In genomic region chr9:92327283-92327850, GRCh38 we compare ENCODE assay signal across 12 cellular contexts. TPM values are rescaled to one million over a fixed set of nuclear protein-coding genes. Genes with fewer than 3 reads are reported as not detected.
DNase-seq lines count a peak whose midpoint lies in the region; ATAC-seq and TF ChIP-seq lines count a peak whose summit lies in the region.
"Had no signal": no experiment of that assay in that cellular context is flagged by ENCODE, and none has a peak within 500 bp of the region (broad histone marks: within the 10 kb centered on the region; RNA-seq: fewer than 3 reads in every experiment).

No MANE protein-coding gene starts in this region.

- POLR2A ChIA-PET in CD8-positive, alpha-beta T cell (lab: Charles Lee) = interaction anchor here (2.0 kb wide), 1 partner anchor 10 kb away, joined by 4 read pairs; no protein-coding TSS in a partner anchor
- POLR2A ChIA-PET in HEK293 (lab: Yijun Ruan, JAX) = no interaction called here

- DNase-seq in CD8-positive, alpha-beta T cell = no peak
- no peak for DNase-seq in T-helper 17 cell
- DNase-seq in glutamatergic neuron = no peak
- no peak for DNase-seq in NCI-H774 (lab: John Stamatoyannopoulos, UW)
- no peak for DNase-seq in BE2C
- DNase-seq in Ammon's horn (ENCODE audit: low spot score) = no peak
- DNase-seq in NCI-H2196 (lab: John Stamatoyannopoulos, UW; ENCODE audit: unreplicated experiment) = no peak
- DNase-seq: caudate nucleus; esophagus squamous epithelium; stimulated activated CD4-positive, alpha-beta T cell treated with anti-CD3 and anti-CD28 coated beads, Interleukin-4, amount 100 ng/mL, for 4 hours had no signal

- peaks cover 21% of the 10 kb centered on the region for H3K36me3 Mint-ChIP-seq in CD8-positive, alpha-beta T cell
- H3K36me3 Mint-ChIP-seq in T-helper 17 cell (ENCODE audit: low read depth) (peaks cover 5% of the 10 kb centered on the region), glutamatergic neuron (ENCODE audit: unreplicated experiment) (no peaks in the 10 kb centered on the region)

- peak overlapping the region; percentile 14 for H3K27ac Mint-ChIP-seq in CD8-positive, alpha-beta T cell
- peak overlapping the region; percentile 21 for H3K27ac Mint-ChIP-seq in T-helper 17 cell
- H3K27ac Mint-ChIP-seq in glutamatergic neuron (ENCODE audit: unreplicated experiment) = no peak overlapping the region

- peaks cover 3% of the 10 kb centered on the region for H3K36me3 ChIP-seq in CD8-positive, alpha-beta T cell (ENCODE audit: insufficient read depth, low read length)
- H3K36me3 ChIP-seq in HEK293 (ENCODE audit: control insufficient read depth in 2 of 2, insufficient read depth in 1 of 2, low read length in 2 of 2) (peaks cover 1 to 14% of the 10 kb centered on the region in 2 experiments; a peak in 2 of 3 replicates), BE2C (peaks cover 13% of the 10 kb centered on the region)

- no peak overlapping the region for H3K4me3 ChIP-seq in CD8-positive, alpha-beta T cell (ENCODE audit: low read depth, low read length)
- H3K4me3 ChIP-seq in HEK293 (ENCODE audit: low read depth, low read length) = no peak overlapping the region
- no peak overlapping the region; the same call in 1 of the 2 replicates for H3K4me3 ChIP-seq in BE2C (ENCODE audit: low read depth, low read length)

- no peaks in the 10 kb centered on the region for H3K27me3 ChIP-seq in CD8-positive, alpha-beta T cell (ENCODE audit: insufficient read depth, low read length)
- no peaks in the 10 kb centered on the region for H3K27me3 ChIP-seq in BE2C
- H3K27me3 ChIP-seq: esophagus squamous epithelium had no signal

- no peaks in the 10 kb centered on the region for H3K9me3 Mint-ChIP-seq in CD8-positive, alpha-beta T cell
- peaks cover 9% of the 10 kb centered on the region for H3K9me3 Mint-ChIP-seq in glutamatergic neuron (ENCODE audit: unreplicated experiment)

- no peaks in the 10 kb centered on the region for H3K27me3 Mint-ChIP-seq in CD8-positive, alpha-beta T cell (ENCODE audit: low read depth)
- no peaks in the 10 kb centered on the region for H3K27me3 Mint-ChIP-seq in T-helper 17 cell
- H3K27me3 Mint-ChIP-seq in glutamatergic neuron (ENCODE audit: unreplicated experiment) = peaks cover 7% of the 10 kb centered on the region

- no peaks in the 10 kb centered on the region for H3K9me3 ChIP-seq in CD8-positive, alpha-beta T cell (ENCODE audit: low read length)
- no peaks in the 10 kb centered on the region for H3K9me3 ChIP-seq in HEK293 (ENCODE audit: control insufficient read depth, insufficient read depth, low read depth, low read length)
- no peaks in the 10 kb centered on the region for H3K9me3 ChIP-seq in T-helper 17 cell (ENCODE audit: control insufficient read depth, low read length, poor library complexity, severe bottlenecking)
- H3K9me3 ChIP-seq in BE2C = no peaks in the 10 kb centered on the region
- H3K9me3 ChIP-seq: esophagus squamous epithelium had no signal

- H3K4me1 Mint-ChIP-seq in CD8-positive, alpha-beta T cell (ENCODE audit: low read depth) = peaks cover 36% of the 10 kb centered on the region
- H3K4me1 Mint-ChIP-seq in T-helper 17 cell (peaks cover 28% of the 10 kb centered on the region), glutamatergic neuron (ENCODE audit: low read depth, unreplicated experiment) (peaks cover 5% of the 10 kb centered on the region)

- no peak for ATAC-seq in CD8-positive, alpha-beta T cell
- ATAC-seq in T-helper 17 cell = no peak

- CTCF ChIA-PET in CD8-positive, alpha-beta T cell (lab: Charles Lee) = interaction anchor here (0.6 to 1.4 kb wide), 2 partner anchors 30 to 112 kb away, joined by 3 read pairs; no protein-coding TSS in a partner anchor
- CTCF ChIA-PET in HEK293 (lab: Yijun Ruan, JAX) = interaction anchor here (1.6 to 2.2 kb wide), 3 partner anchors 188 to 307 kb away, joined by 4 to 14 read pairs (median 8); no protein-coding TSS in a partner anchor

- peak overlapping the region; percentile 99 for H3K4me3 Mint-ChIP-seq in CD8-positive, alpha-beta T cell
- H3K4me3 Mint-ChIP-seq in T-helper 17 cell (peak overlapping the region; percentile 99), glutamatergic neuron (ENCODE audit: unreplicated experiment) (peak overlapping the region; percentile 100)

- no peak overlapping the region for H3K27ac ChIP-seq in CD8-positive, alpha-beta T cell (ENCODE audit: low read depth, low read length)
- no peak overlapping the region for H3K27ac ChIP-seq in HEK293 (ENCODE audit: extremely low read depth, low read depth, low read length)
- H3K27ac ChIP-seq: esophagus squamous epithelium, SK-N-MC had no signal

- no peak for TF ChIP-seq CTCF in CD8-positive, alpha-beta T cell (IDR thresholded peaks at IDR 0.05)
- no peak for TF ChIP-seq CTCF in HEK293 (tag by site-specific recombination; IDR thresholded peaks at IDR 0.05)
- no peak for TF ChIP-seq CTCF in glutamatergic neuron (IDR thresholded peaks at IDR 0.05; ENCODE audit: partially characterized antibody, unreplicated experiment)
- TF ChIP-seq CTCF in BE2C (IDR thresholded peaks at IDR 0.05; ENCODE audit: low read depth, low read length) = no peak

- intact Hi-C loops in CD8-positive, alpha-beta T cell (cut with DNase I, micrococcal nuclease) = loop anchor here (5.0 to 10.0 kb wide), 5 partner anchors 307 to 1837 kb away; partner anchors contain the start of genes ZNF484 (in 2 of the 2), FAM120A (in 1 of the 2) and FAM120AOS (in 1 of the 2)

- peaks cover 18% of the 10 kb centered on the region for H3K4me1 ChIP-seq in CD8-positive, alpha-beta T cell (ENCODE audit: insufficient read depth, low read length)
- H3K4me1 ChIP-seq in HEK293 (ENCODE audit: control insufficient read depth, insufficient read depth, low read length) = no peaks in the 10 kb centered on the region
- H3K4me1 ChIP-seq in BE2C = peaks cover 9% of the 10 kb centered on the region

TF ChIP-seq in HEK293, 187 proteins besides CTCF, POLR2A, EP300 and RAD21:
- TF ChIP-seq ZNF521 (tag by site-specific recombination; IDR thresholded peaks at IDR 0.05) = no peak
- peak; percentile 79; the same call in 1 of the 2 replicates for TF ChIP-seq SCRT1 (tag by site-specific recombination; IDR thresholded peaks at IDR 0.05; ENCODE audit: borderline replicate concordance)
- TF ChIP-seq ZNF202 (tag by site-specific recombination; IDR thresholded peaks at IDR 0.05; ENCODE audit: borderline replicate concordance) = no peak
- TF ChIP-seq SCRT2 (tag by site-specific recombination; IDR thresholded peaks at IDR 0.05) = peak; percentile 93

RNA-seq across cellular contexts. Expression of gene CENPP, which starts 1.6 kb away (rescaled TPM):
- total RNA-seq in CD8-positive, alpha-beta T cell = 1 to 10 TPM; 2.8 to 4.6 TPM
- 1 to 10 TPM; 1.9 to 6.8 TPM for total RNA-seq in T-helper 17 cell
- total RNA-seq in glutamatergic neuron (ENCODE audit: unreplicated experiment) = 5.7 TPM
- polyA plus RNA-seq in BE2C (2012; ENCODE audit: insufficient read depth, insufficient read length, low read depth) = 4.3 TPM

RNA-seq across cellular contexts. Expression of gene NOL8, which starts 2.2 kb away (rescaled TPM):
- total RNA-seq in CD8-positive, alpha-beta T cell = 10 to 100 TPM; 63.2 to 69.0 TPM
- total RNA-seq in T-helper 17 cell (10 to 100 TPM; 61.0 to 61.1 TPM), glutamatergic neuron (ENCODE audit: unreplicated experiment) (34.9 TPM)
- 36.8 TPM for polyA plus RNA-seq in BE2C (2012; ENCODE audit: insufficient read depth, insufficient read length, low read depth)

RNA-seq across cellular contexts. Expression of gene IARS1, which starts 33.9 kb away (rescaled TPM):
- total RNA-seq in CD8-positive, alpha-beta T cell = 10 to 100 TPM; 64.2 to 66.2 TPM
- total RNA-seq in T-helper 17 cell = 10 to 100 TPM; 68.5 to 75.8 TPM
- 160 TPM for total RNA-seq in glutamatergic neuron (ENCODE audit: unreplicated experiment)
- 193 TPM for polyA plus RNA-seq in BE2C (2012; ENCODE audit: insufficient read depth, insufficient read length, low read depth)
